Comparison of ENCODE assay signal across 1 cellular context in genomic region chr20:8608470-8608869, GRCh38.
TF ChIP-seq lines count a peak whose summit lies in the region.

No MANE protein-coding gene starts in this region.

TF ChIP-seq in A549, 52 proteins besides CTCF, POLR2A, EP300 and RAD21 (continued from another document):
- TF ChIP-seq ZFP36 (IDR thresholded peaks at IDR 0.05; ENCODE audit: borderline replicate concordance, partially characterized antibody) (no peak), TP53 (CRISPR knock-in tag; IDR thresholded peaks at IDR 0.05) (no peak), E2F6 (IDR thresholded peaks at IDR 0.05; ENCODE audit: borderline replicate concordance, low read depth) (no peak)
